Comparison of ENCODE assay signal across 19 cellular contexts in genomic region chr6:39419607-39420006, GRCh38.
"Had no signal": no experiment of that assay in that cellular context is flagged by ENCODE, and none has a peak within 500 bp of the region (broad histone marks: within the 10 kb centered on the region; RNA-seq: fewer than 3 reads in every experiment).

No MANE protein-coding gene starts in this region.

- H3K27ac Mint-ChIP-seq: activated CD4-positive, alpha-beta T cell treated with anti-CD3 and anti-CD28 coated beads, Interleukin-2, amount 10 ng/mL, durations not matched to agents 24 days and 14 days; activated CD8-positive, alpha-beta T cell treated with anti-CD3 and anti-CD28 coated beads for 36 hours; activated T-helper 17 cell treated with anti-CD3 and anti-CD28 coated beads, Interleukin-2, amount 50 U/mL, for 72 hours had no signal

- ATAC-seq: activated CD8-positive, alpha-beta T cell treated with anti-CD3 and anti-CD28 coated beads for 36 hours; activated T-cell treated with anti-CD3 and anti-CD28 coated beads, Interleukin-2, amount 50 U/mL, for 4 hours; activated T-helper 17 cell treated with anti-CD3 and anti-CD28 coated beads, Interleukin-2, amount 50 U/mL, for 72 hours; naive thymus-derived CD8-positive, alpha-beta T cell; stimulated activated naive CD8-positive, alpha-beta T cell treated with anti-CD3 and anti-CD28 coated beads, Interleukin-15, Interleukin-2, amounts not matched to agents 100 U/mL and 50 U/mL, for 24 hours; upper lobe of right lung had no signal

- H3K9me3 Mint-ChIP-seq: activated CD4-positive, alpha-beta T cell treated with anti-CD3 and anti-CD28 coated beads, Interleukin-2, amount 10 ng/mL, durations not matched to agents 24 days and 14 days; activated CD8-positive, alpha-beta T cell treated with anti-CD3 and anti-CD28 coated beads for 36 hours; activated T-cell treated with anti-CD3 and anti-CD28 coated beads, Interleukin-2, amount 50 U/mL, for 4 hours; activated T-helper 17 cell treated with anti-CD3 and anti-CD28 coated beads, Interleukin-2, amount 50 U/mL, for 72 hours; naive thymus-derived CD8-positive, alpha-beta T cell; neural crest cell had no signal

- DNase-seq: activated CD4-positive, alpha-beta T cell treated with anti-CD3 and anti-CD28 coated beads, Interleukin-2, amount 10 ng/mL, durations not matched to agents 24 days and 14 days; activated CD4-positive, CD25-positive, alpha-beta regulatory T cell treated with anti-CD3 and anti-CD28 coated beads, Interleukin-2, amount 50 U/mL, for 72 hours; activated CD8-positive, alpha-beta T cell treated with anti-CD3 and anti-CD28 coated beads for 36 hours; activated gamma-delta T cell treated with Interleukin-2 at 50 U/mL for 16 hours; activated naive CD4-positive, alpha-beta T cell treated with anti-CD3 and anti-CD28 coated beads, Interleukin-2, amount 50 U/mL, for 16 hours; activated T-cell treated with anti-CD3 and anti-CD28 coated beads, Interleukin-2, amount 50 U/mL, for 4 hours; amniotic stem cell; brain microvascular endothelial cell; effector CD8-positive, alpha-beta T cell; glutamatergic neuron; left ventricle myocardium inferior; naive thymus-derived CD8-positive, alpha-beta T cell; right cardiac atrium; spleen; stimulated activated naive CD8-positive, alpha-beta T cell treated with anti-CD3 and anti-CD28 coated beads, Interleukin-15, Interleukin-2, amounts not matched to agents 100 U/mL and 50 U/mL, for 24 hours; upper lobe of right lung; WERI-Rb-1 had no signal

- H3K4me1 Mint-ChIP-seq: activated CD4-positive, alpha-beta T cell treated with anti-CD3 and anti-CD28 coated beads, Interleukin-2, amount 10 ng/mL, durations not matched to agents 24 days and 14 days; activated T-helper 17 cell treated with anti-CD3 and anti-CD28 coated beads, Interleukin-2, amount 50 U/mL, for 72 hours; naive thymus-derived CD8-positive, alpha-beta T cell had no signal

- H3K27me3 Mint-ChIP-seq: activated CD4-positive, alpha-beta T cell treated with anti-CD3 and anti-CD28 coated beads, Interleukin-2, amount 10 ng/mL, durations not matched to agents 24 days and 14 days; activated CD8-positive, alpha-beta T cell treated with anti-CD3 and anti-CD28 coated beads for 36 hours had no signal

- H3K36me3 Mint-ChIP-seq: naive thymus-derived CD8-positive, alpha-beta T cell had no signal

- H3K4me3 Mint-ChIP-seq: activated CD4-positive, alpha-beta T cell treated with anti-CD3 and anti-CD28 coated beads, Interleukin-2, amount 10 ng/mL, durations not matched to agents 24 days and 14 days; activated CD8-positive, alpha-beta T cell treated with anti-CD3 and anti-CD28 coated beads for 36 hours; activated T-cell treated with anti-CD3 and anti-CD28 coated beads, Interleukin-2, amount 50 U/mL, for 4 hours; activated T-helper 17 cell treated with anti-CD3 and anti-CD28 coated beads, Interleukin-2, amount 50 U/mL, for 72 hours; naive thymus-derived CD8-positive, alpha-beta T cell; neural crest cell had no signal
